11 cellular contexts compared by ENCODE assay signal in genomic region chr5:153276151-153276550, GRCh38.
A peak's percentile ranks its signal among the peaks of the same experiment; 100 is the strongest.
DNase-seq lines count a peak whose midpoint lies in the region; ATAC-seq and TF ChIP-seq lines count a peak whose summit lies in the region.
"Had no signal": no experiment of that assay in that cellular context is flagged by ENCODE, and none has a peak within 500 bp of the region (broad histone marks: within the 10 kb centered on the region; RNA-seq: fewer than 3 reads in every experiment).

No MANE protein-coding gene starts in this region.

- H3K27me3 ChIP-seq in hepatocyte (no peaks in the 10 kb centered on the region), ascending aorta (no peaks in the 10 kb centered on the region)

- no peaks in the 10 kb centered on the region for H3K9me2 ChIP-seq in hepatocyte (replicated peaks; ENCODE audit: insufficient read depth)

- no peak overlapping the region for H3K4me2 ChIP-seq in hepatocyte

- H3K79me2 ChIP-seq in hepatocyte, result no peaks in the 10 kb centered on the region

- no peak overlapping the region for H3K27ac ChIP-seq in HEK293 (ENCODE audit: extremely low read depth, low read depth, low read length)
- H3K27ac ChIP-seq in hepatocyte, result no peak overlapping the region
- H3K27ac ChIP-seq in ascending aorta, result no peak overlapping the region

- CTCF ChIA-PET in HEK293 (lab: Yijun Ruan, JAX), result no interaction called here

- POLR2A ChIA-PET in HEK293 (lab: Yijun Ruan, JAX), result no interaction called here

- H3K4me1 ChIP-seq in HEK293 (ENCODE audit: control insufficient read depth, insufficient read depth, low read length) (no peaks in the 10 kb centered on the region), hepatocyte (ENCODE audit: insufficient read depth) (no peaks in the 10 kb centered on the region), ascending aorta (no peaks in the 10 kb centered on the region)

- no peak overlapping the region for H2AFZ ChIP-seq in hepatocyte

- intact Hi-C loops in ascending aorta (cut with DNase I), result no loop called here

- TF ChIP-seq CTCF in AG10803 (conservative IDR thresholded peaks at IDR 0.05; ENCODE audit: low read length) (no peak), HEK293 (tag by site-specific recombination; IDR thresholded peaks at IDR 0.05) (no peak), hepatocyte (IDR thresholded peaks at IDR 0.05; ENCODE audit: poor library complexity) (no peak), ascending aorta (IDR thresholded peaks at IDR 0.05) (no peak)

- WGBS in hepatocyte (ENCODE audit: low lambda C conversion rate, missing lambda C conversion rate), result 48% methylated on average over 4 of the region's 4 CpGs

- no peaks in the 10 kb centered on the region for H3K9me3 ChIP-seq in HEK293 (ENCODE audit: control insufficient read depth, insufficient read depth, low read depth, low read length)
- no peaks in the 10 kb centered on the region for H3K9me3 ChIP-seq in hepatocyte (ENCODE audit: low read depth)
- H3K9me3 ChIP-seq in ascending aorta, result peaks cover 0 to 3% of the 10 kb centered on the region in 2 donors

- no peak for ATAC-seq in GM19463 (IDR thresholded peaks at IDR 0.05; ENCODE audit: unreplicated experiment)

- no peaks in the 10 kb centered on the region for H4K20me1 ChIP-seq in hepatocyte (ENCODE audit: insufficient read depth, poor library complexity, severe bottlenecking)

- no peak overlapping the region for H3K4me3 ChIP-seq in AG10803 (ENCODE audit: low read length)
- no peak overlapping the region for H3K4me3 ChIP-seq in HEK293 (ENCODE audit: low read depth, low read length)
- H3K4me3 ChIP-seq in hepatocyte, result no peak overlapping the region
- no peak overlapping the region for H3K4me3 ChIP-seq in ascending aorta

- peak; percentile 29 for DNase-seq in AG10803 (ENCODE audit: low read depth)
- peak; percentile 18 for DNase-seq in UCSD-AML1 (lab: John Stamatoyannopoulos, UW; ENCODE audit: unreplicated experiment)
- peak; percentile 75 for DNase-seq in hepatocyte (ENCODE audit: low spot score)
- DNase-seq in DMS79 treated with DMSO at 0.1 percent for 48 hours (lab: John Stamatoyannopoulos, UW), result no peak
- DNase-seq in activated CD8-positive, alpha-beta memory T cell treated with anti-CD3 and anti-CD28 coated beads, Interleukin-2, amount 50 U/mL, for 4 hours, result no peak
- no peak for DNase-seq in ascending aorta (ENCODE audit: low spot score in 2 of 2)
- DNase-seq: amniotic stem cell, DMS153, Right ventricle myocardium superior had no signal

- no peaks in the 10 kb centered on the region for H3K36me3 ChIP-seq in HEK293 (ENCODE audit: control insufficient read depth in 2 of 2, insufficient read depth in 1 of 2, low read length in 2 of 2)
- no peaks in the 10 kb centered on the region for H3K36me3 ChIP-seq in hepatocyte (replicated peaks; ENCODE audit: insufficient read depth, low read depth)
- no peaks in the 10 kb centered on the region for H3K36me3 ChIP-seq in ascending aorta

TF ChIP-seq in HEK293, 187 proteins besides CTCF, POLR2A, EP300 and RAD21:
- TF ChIP-seq ZNF324 (tag by site-specific recombination; IDR thresholded peaks at IDR 0.05), result no peak
- TF ChIP-seq REST (tag by site-specific recombination; IDR thresholded peaks at IDR 0.05), result peak; percentile 94
- TF ChIP-seq ZNF747 (tag by site-specific recombination; IDR thresholded peaks at IDR 0.05), result no peak
- no peak for TF ChIP-seq ZIC2 (tag by site-specific recombination; IDR thresholded peaks at IDR 0.05)
- no peak for TF ChIP-seq ZNF133 (tag by site-specific recombination; IDR thresholded peaks at IDR 0.05)

Comparison
In these comparisons a context has a peak if more than half of its experiments do, and no peak if none do; other contexts are left out.
1. DNase-seq: peak in AG10803 (single experiment), UCSD-AML1 (single experiment) and hepatocyte (single experiment); none in DMS79 treated with DMSO at 0.1 percent for 48 hours (single experiment), activated CD8-positive, alpha-beta memory T cell treated with anti-CD3 and anti-CD28 coated beads, Interleukin-2, amount 50 U/mL, for 4 hours (single experiment) and ascending aorta (0 of 2).